In genomic region chr13:60009300-60010248, GRCh38 we compare ENCODE assay signal across 14 cellular contexts.
DNase-seq lines count a peak whose midpoint lies in the region; ATAC-seq, FAIRE-seq and TF ChIP-seq lines count a peak whose summit lies in the region.
"Had no signal": no experiment of that assay in that cellular context is flagged by ENCODE, and none has a peak within 500 bp of the region (broad histone marks: within the 10 kb centered on the region; RNA-seq: fewer than 3 reads in every experiment).

No MANE protein-coding gene starts in this region.

- H4K20me1 ChIP-seq in hepatocyte (ENCODE audit: insufficient read depth, poor library complexity, severe bottlenecking): no peaks in the 10 kb centered on the region

- no peak overlapping the region for H2AFZ ChIP-seq in hepatocyte

- no peaks in the 10 kb centered on the region for H3K27me3 ChIP-seq in hepatocyte
- H3K27me3 ChIP-seq: brain microvascular endothelial cell, gastrocnemius medialis, testis had no signal

- DNase-seq in NCI-H526 treated with DMSO at 0.1 percent for 48 hours (lab: John Stamatoyannopoulos, UW) (peak; percentile 34), hepatocyte (ENCODE audit: low spot score) (peak; percentile 41), activated T-cell treated with anti-CD3 and anti-CD28 coated beads for 4 hours (no peak), putamen (ENCODE audit: low spot score) (no peak)
- no peak for DNase-seq in effector CD8-positive, alpha-beta T cell (lab: John Stamatoyannopoulos, UW)
- DNase-seq: activated B cell treated with CpG ODN at 0.5 μM for 24 hours; activated naive CD4-positive, alpha-beta T cell treated with anti-CD3 and anti-CD28 coated beads, Interleukin-2, amount 50 U/mL, for 16 hours; brain microvascular endothelial cell; testis had no signal

- WGBS in hepatocyte (ENCODE audit: low lambda C conversion rate, missing lambda C conversion rate): 63% methylated on average over 6 of the region's 6 CpGs

- H3K9me3 ChIP-seq in hepatocyte (ENCODE audit: low read depth): no peaks in the 10 kb centered on the region
- H3K9me3 ChIP-seq: gastrocnemius medialis, testis had no signal

- no peaks in the 10 kb centered on the region for H3K4me1 ChIP-seq in hepatocyte (ENCODE audit: insufficient read depth)
- H3K4me1 ChIP-seq: gastrocnemius medialis, testis had no signal

- peak overlapping the region; percentile 18 for H3K4me2 ChIP-seq in hepatocyte

- H3K27ac ChIP-seq in hepatocyte: no peak overlapping the region
- H3K27ac ChIP-seq: brain microvascular endothelial cell, gastrocnemius medialis, testis had no signal

- no peak for TF ChIP-seq CTCF in hepatocyte (IDR thresholded peaks at IDR 0.05; ENCODE audit: poor library complexity)

- no peaks in the 10 kb centered on the region for H3K79me2 ChIP-seq in hepatocyte

- no peaks in the 10 kb centered on the region for H3K36me3 ChIP-seq in hepatocyte (replicated peaks; ENCODE audit: insufficient read depth, low read depth)
- H3K36me3 ChIP-seq: brain microvascular endothelial cell, gastrocnemius medialis had no signal

- no peak overlapping the region for H3K4me3 ChIP-seq in hepatocyte
- H3K4me3 ChIP-seq: gastrocnemius medialis, GM12878, testis had no signal

- peak; percentile 71 for FAIRE-seq in A204.1 (lab: Jason Lieb, UNC)
- peak; percentile 80 for FAIRE-seq in G401.6 (lab: Jason Lieb, UNC)
- FAIRE-seq: GM12878 had no signal

- no peak for ATAC-seq in HG03520 (IDR thresholded peaks at IDR 0.05; ENCODE audit: unreplicated experiment)
- ATAC-seq: gastrocnemius medialis, GM12878 had no signal

- no peaks in the 10 kb centered on the region for H3K9me2 ChIP-seq in hepatocyte (replicated peaks; ENCODE audit: insufficient read depth)

Comparison
In these comparisons a context has a peak if more than half of its experiments do, and no peak if none do; other contexts are left out.
1. DNase-seq: peak in NCI-H526 treated with DMSO at 0.1 percent for 48 hours (single experiment) and hepatocyte (single experiment); none in activated T-cell treated with anti-CD3 and anti-CD28 coated beads for 4 hours (single experiment), putamen (single experiment) and effector CD8-positive, alpha-beta T cell (single experiment).